ENCODE assay signal across 18 cellular contexts in the genomic region with DNA sequence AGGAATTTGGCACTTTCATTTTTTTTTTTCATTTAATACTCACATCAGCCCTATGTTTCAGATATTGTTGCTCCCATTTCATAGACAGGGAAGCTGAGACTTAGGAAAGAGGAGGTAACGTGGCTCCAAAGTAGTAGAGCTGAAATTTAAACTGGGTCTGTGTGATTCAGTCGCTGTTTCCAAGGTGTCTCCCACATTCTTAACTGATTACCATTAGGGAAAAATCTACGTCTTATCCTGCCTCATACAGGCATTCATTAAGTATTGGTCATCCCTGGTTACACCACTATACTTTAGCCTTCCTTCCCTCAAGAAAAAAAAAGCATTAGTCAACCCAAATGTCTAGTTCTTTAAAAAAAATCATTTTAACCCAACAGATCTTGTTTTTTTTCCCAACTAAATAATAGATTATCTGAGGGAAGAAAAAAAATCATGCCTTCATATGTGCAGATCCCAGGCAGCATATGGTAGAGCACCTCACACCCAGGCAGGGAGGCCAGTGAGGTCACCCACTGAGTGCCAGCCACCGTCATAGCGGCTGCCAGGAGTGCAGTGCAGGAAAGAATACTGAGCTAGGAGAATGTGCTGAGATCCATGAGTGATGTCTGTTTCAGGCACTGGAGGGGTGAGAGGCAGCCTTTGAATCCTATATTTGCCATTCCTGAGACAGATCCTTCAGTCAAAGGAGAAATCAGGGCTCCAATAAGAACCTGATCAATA. TPM values are rescaled to one million over a fixed set of nuclear protein-coding genes. Genes with fewer than 3 reads are reported as not detected.
DNase-seq lines count a peak whose midpoint lies in the region; ATAC-seq, FAIRE-seq and TF ChIP-seq lines count a peak whose summit lies in the region.
"Had no signal": no experiment of that assay in that cellular context is flagged by ENCODE, and none has a peak within 500 bp of the region (broad histone marks: within the 10 kb centered on the region; RNA-seq: fewer than 3 reads in every experiment).

No MANE protein-coding gene starts in this region.

- TF ChIP-seq CTCF in fibroblast of lung (conservative IDR thresholded peaks at IDR 0.05 in 1 of 2, IDR thresholded peaks at IDR 0.05 in 1 of 2; ENCODE audit: low read depth in 1 of 2, low read length in 2 of 2), result no peak

- no peaks in the 10 kb centered on the region for H3K27me3 ChIP-seq in fibroblast of lung (ENCODE audit: control insufficient read depth, insufficient read depth, low read length)

- no peak for ATAC-seq in GM21381 (IDR thresholded peaks at IDR 0.05; ENCODE audit: unreplicated experiment)

- H3K4me2 ChIP-seq in fibroblast of lung (ENCODE audit: extremely low read depth, insufficient read depth, low read length), result no peak overlapping the region

- FAIRE-seq in H54 (lab: Jason Lieb, UNC) (no peak), RCC 7860 (lab: Jason Lieb, UNC) (no peak)

- no peak for TF ChIP-seq POLR2A in H54 (IDR thresholded peaks at IDR 0.05; ENCODE audit: low read depth, low read length)

- no peaks in the 10 kb centered on the region for H4K20me1 ChIP-seq in fibroblast of lung (ENCODE audit: control insufficient read depth, extremely low read depth, insufficient read depth, low read length)

- peaks cover 2% of the 10 kb centered on the region for H3K4me1 ChIP-seq in fibroblast of lung (ENCODE audit: control insufficient read depth, extremely low read depth, insufficient read depth, low read length)

- no peak overlapping the region for H2AFZ ChIP-seq in fibroblast of lung (ENCODE audit: low read length)

- H3K36me3 ChIP-seq in fibroblast of lung (ENCODE audit: control insufficient read depth, insufficient read depth, low read length), result no peaks in the 10 kb centered on the region

- H3K79me2 ChIP-seq in fibroblast of lung (ENCODE audit: control insufficient read depth, insufficient read depth, low read length), result no peaks in the 10 kb centered on the region

- no peaks in the 10 kb centered on the region for H3K9me3 ChIP-seq in fibroblast of lung (ENCODE audit: control insufficient read depth, insufficient read depth, low read depth, low read length)

- H3K9ac ChIP-seq in fibroblast of lung (ENCODE audit: insufficient read depth, low read length), result no peak overlapping the region

- H3K27ac ChIP-seq in fibroblast of lung (ENCODE audit: insufficient read depth, low read length) (no peak overlapping the region), caudate nucleus (ENCODE audit: low read depth, low read length) (no peak overlapping the region)

- no peak overlapping the region for H3K4me3 ChIP-seq in fibroblast of lung (replicated peaks in 1 of 4; ENCODE audit: control extremely low read depth in 1 of 4, insufficient read depth in 1 of 4, low read depth in 3 of 4, low read length in 4 of 4)

- DNase-seq in H54 (ENCODE audit: insufficient read length, low spot score), result peak; percentile 33
- peak; percentile 16 for DNase-seq in RCC 7860 (ENCODE audit: low spot score)
- peak; percentile 25 to 88 for DNase-seq in fibroblast of lung (ENCODE audit: low read depth in 2 of 2)
- no peak for DNase-seq in NCI-H187 (lab: John Stamatoyannopoulos, UW)
- DNase-seq in KG1 (lab: John Stamatoyannopoulos, UW), result no peak
- no peak for DNase-seq in caudate nucleus (lab: John Stamatoyannopoulos, UW)
- DNase-seq: activated CD4-positive, alpha-beta T cell treated with anti-CD3 and anti-CD28 coated beads, Interleukin-2, amount 50 U/mL, for 48 hours; activated T-cell treated with anti-CD3 and anti-CD28 coated beads, Interleukin-2, amount 50 U/mL, for 4 hours; central memory CD4-positive, alpha-beta T cell; effector memory CD4-positive, alpha-beta T cell; NCI-H2081; NCI-H526; stimulated activated CD4-positive, alpha-beta T cell treated with anti-CD3 and anti-CD28 coated beads, Interleukin-4, amount 100 ng/mL, for 4 hours had no signal

RNA-seq across cellular contexts. Expression of a gene that starts 59.0 kb away (rescaled TPM):
- total RNA-seq in fibroblast of lung, result not detected in 2 replicates
- 0.06 TPM in 1 of 2 replicates, not detected in the other for polyA plus RNA-seq in fibroblast of lung
- polyA plus RNA-seq in fibroblast of lung (2012), result 0.06 TPM in 1 of 2 replicates, not detected in the other
- polyA minus RNA-seq in fibroblast of lung (ENCODE audit: low replicate concordance), result not detected in 2 replicates
- total RNA-seq: activated naive CD4-positive, alpha-beta T cell treated with anti-CD3 and anti-CD28 coated beads, Interleukin-2, amount 50 U/mL, for 72 hours; activated T-cell treated with anti-CD3 and anti-CD28 coated beads, Interleukin-2, amount 50 U/mL, for 4 hours; Daoy; HT-29; osteocyte had no signal

Comparison
In these comparisons a context has a peak if more than half of its experiments do, and no peak if none do; other contexts are left out.
1. DNase-seq: peak in H54 (single experiment), RCC 7860 (single experiment) and fibroblast of lung (2 of 2); none in NCI-H187 (0 of 2), KG1 (single experiment) and caudate nucleus (0 of 61).